In genomic region chr1:115138973-115139372, GRCh38 we compare ENCODE assay signal across 8 cellular contexts. TPM values are rescaled to one million over a fixed set of nuclear protein-coding genes. Genes with fewer than 3 reads are reported as not detected.
DNase-seq lines count a peak whose midpoint lies in the region; ATAC-seq and TF ChIP-seq lines count a peak whose summit lies in the region.

No MANE protein-coding gene starts in this region.

- TF ChIP-seq POLR2A in adrenal gland (IDR thresholded peaks at IDR 0.05), result no peak

- intact Hi-C loops in adrenal gland (cut with DNase I), result loop anchor here in 1 of 2 donors (5.0 to 10.0 kb wide), 2 partner anchors 338 to 456 kb away; no protein-coding TSS in a partner anchor
- intact Hi-C loops in left cardiac atrium (cut with DNase I), result loop anchor here (1.0 to 5.0 kb wide), 3 partner anchors 324 to 456 kb away; no protein-coding TSS in a partner anchor

- no peaks in the 10 kb centered on the region for H3K36me3 Mint-ChIP-seq in T-cell

- POLR2A ChIA-PET in T-cell (lab: Charles Lee), result no interaction called here

- peak; percentile 91 for DNase-seq in NCI-H146 (lab: John Stamatoyannopoulos, UW)
- peak; percentile 2 to 60 (median 46) for DNase-seq in T-cell
- DNase-seq in adrenal gland, result peak; percentile 78 to 94 (median 90)
- peak; percentile 92 for DNase-seq in left cardiac atrium
- DNase-seq in retina, result peak; percentile 85

- H3K27ac Mint-ChIP-seq in T-cell, result no peak overlapping the region

- no peaks in the 10 kb centered on the region for H3K4me1 ChIP-seq in adrenal gland (replicated peaks in 1 of 2)

- H3K9me3 ChIP-seq in adrenal gland (replicated peaks in 1 of 3), result no peaks in the 10 kb centered on the region

- H3K4me1 Mint-ChIP-seq in T-cell, result peaks cover 0 to 5% (median 4%) of the 10 kb centered on the region in 3 donors

- H3K9me3 Mint-ChIP-seq in T-cell, result no peaks in the 10 kb centered on the region

- TF ChIP-seq CTCF in GM12801 (IDR thresholded peaks at IDR 0.05; ENCODE audit: extremely low read depth, insufficient read length) (peak; percentile 21), adrenal gland (IDR thresholded peaks at IDR 0.05) (peak; percentile 81 to 93 (median 89))

- CTCF ChIA-PET in T-cell (lab: Charles Lee), result interaction anchor here (0.5 to 2.7 kb wide), 5 partner anchors 10 to 881 kb away, joined by 4 to 10 read pairs (median 4); no protein-coding TSS in a partner anchor

- H3K4me3 ChIP-seq in adrenal gland, result no peak overlapping the region

- 6 to 10% (median 8%) methylated on average over 9 to 13 of the region's 13 CpGs for WGBS in adrenal gland, 4 donors

- peaks cover 22 to 37% of the 10 kb centered on the region in 2 donors for H3K27me3 Mint-ChIP-seq in T-cell

- H3K4me3 Mint-ChIP-seq in T-cell, result peak overlapping the region; percentile 9 to 55 (median 29)

- H3K36me3 ChIP-seq in adrenal gland (replicated peaks in 1 of 2), result no peaks in the 10 kb centered on the region

- H3K27ac ChIP-seq in adrenal gland, result no peak overlapping the region

- ATAC-seq in HG02678 (IDR thresholded peaks at IDR 0.05; ENCODE audit: unreplicated experiment) (peak; percentile 91), T-cell (replicated peaks in 1 of 4) (peak; percentile 81 to 88 (median 86)), left cardiac atrium (peak; percentile 88 to 92), GM18873 (IDR thresholded peaks at IDR 0.05; ENCODE audit: low FRiP score, unreplicated experiment) (no peak)

- H3K27me3 ChIP-seq in adrenal gland, result no peaks in the 10 kb centered on the region

RNA-seq across cellular contexts. Expression of gene TSPAN2, which starts 49.7 kb away (rescaled TPM):
- total RNA-seq in T-cell, result 1 to 10 TPM; 2.1 to 8.7 (median 4.0) TPM
- 1 to 10 TPM in 1 of 8 donors, under 1 TPM in 7; 0.28 to 1.4 (median 0.71) TPM for total RNA-seq in adrenal gland
- 1 to 10 TPM in 1 of 3 donors, under 1 TPM in 2; 0.38 to 1.5 (median 0.56) TPM for polyA plus RNA-seq in adrenal gland
- total RNA-seq in left cardiac atrium, result 10 to 100 TPM; 13.3 to 15.1 TPM
